Comparison of ENCODE assay signal across 9 cellular contexts in the genomic region with DNA sequence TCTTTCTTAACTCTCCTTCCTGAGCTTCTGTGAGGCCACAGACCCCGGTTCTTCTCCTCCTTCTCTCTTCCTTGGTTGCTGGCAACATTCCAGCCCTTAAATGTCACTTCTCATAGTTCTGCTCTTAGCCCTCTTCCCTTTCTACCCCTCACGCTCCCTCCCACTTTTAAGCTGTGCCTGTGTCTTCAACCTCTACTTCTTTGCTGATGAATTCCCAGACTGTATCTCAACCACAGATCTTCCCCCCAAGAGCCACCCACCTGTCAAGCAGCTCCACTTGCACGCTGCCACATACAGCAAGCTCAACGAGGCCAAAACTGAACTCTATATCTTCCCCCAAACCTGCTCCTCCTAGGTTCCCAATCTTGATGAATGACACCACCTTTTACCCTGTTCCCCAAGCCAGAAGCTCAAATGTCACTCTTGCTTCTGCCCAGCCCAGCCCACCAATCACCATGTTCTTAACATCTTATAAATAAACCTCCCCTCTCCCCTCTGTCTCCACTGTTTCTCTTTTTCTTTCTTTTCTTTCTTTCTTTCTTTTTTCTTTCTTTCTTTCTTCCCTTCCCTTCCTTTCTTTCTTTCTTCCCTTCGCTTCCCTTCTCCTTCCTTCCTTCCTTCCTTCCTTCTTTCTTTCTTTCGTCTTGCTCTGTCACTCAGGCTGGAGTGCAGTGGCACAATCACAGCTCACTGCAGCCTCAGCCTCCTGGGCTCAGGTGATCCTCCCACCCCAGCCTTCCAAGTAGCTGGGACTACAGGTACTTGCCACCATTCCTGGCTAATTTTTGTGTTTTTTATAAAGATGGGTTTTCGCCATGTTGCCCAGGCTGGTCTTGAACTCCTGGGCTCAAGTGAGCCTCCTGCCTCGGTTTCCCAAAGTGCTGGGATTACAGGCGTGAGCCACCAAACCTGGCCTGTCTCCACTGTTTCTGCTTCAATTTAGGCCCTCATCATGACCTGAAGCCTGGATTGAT. TPM values are rescaled to one million over a fixed set of nuclear protein-coding genes. Genes with fewer than 3 reads are reported as not detected.
A peak's percentile ranks its signal among the peaks of the same experiment; 100 is the strongest.
DNase-seq lines count a peak whose midpoint lies in the region; ATAC-seq, FAIRE-seq and TF ChIP-seq lines count a peak whose summit lies in the region.
"Had no signal": no experiment of that assay in that cellular context is flagged by ENCODE, and none has a peak within 500 bp of the region (broad histone marks: within the 10 kb centered on the region; RNA-seq: fewer than 3 reads in every experiment).

No MANE protein-coding gene starts in this region.

- H3K27ac Mint-ChIP-seq in chondrocyte (ENCODE audit: unreplicated experiment) = peak overlapping the region; percentile 88
- H3K27ac Mint-ChIP-seq in stimulated activated effector memory CD8-positive, alpha-beta T cell treated with anti-CD3 and anti-CD28 coated beads, Interleukin-12 subunit alpha, Interleukin-12 subunit beta, amount 100 ng/mL, for 72 hours = peak overlapping the region; percentile 58

- CTCF ChIA-PET in HEK293T (lab: Yijun Ruan, JAX) = interaction anchor here (1.0 kb wide), 1 partner anchor 25 kb away, joined by 3 read pairs; no protein-coding TSS in a partner anchor

- peak; percentile 82 for ATAC-seq in stimulated activated effector memory CD8-positive, alpha-beta T cell treated with anti-CD3 and anti-CD28 coated beads, Interleukin-12 subunit alpha, Interleukin-12 subunit beta, amount 100 ng/mL, for 72 hours
- no peak for ATAC-seq in SK-N-SH treated with all-trans-retinoic acid at 6 μM for 48 hours
- ATAC-seq: heart left ventricle had no signal

- no peaks in the 10 kb centered on the region for H3K27me3 Mint-ChIP-seq in chondrocyte (ENCODE audit: low read depth)

- no peak for FAIRE-seq in urothelium cell line (lab: Jason Lieb, UNC)

- POLR2A ChIA-PET in HEK293T (lab: Yijun Ruan, JAX) = interaction anchor here (0.9 to 1.7 kb wide), 4 partner anchors 13 to 20 kb away, joined by 3 to 5 read pairs (median 4); partner anchors contain the start of gene PTP4A2

- H3K36me3 Mint-ChIP-seq in chondrocyte (ENCODE audit: low read depth) = no peaks in the 10 kb centered on the region
- peaks cover 6% of the 10 kb centered on the region for H3K36me3 Mint-ChIP-seq in stimulated activated effector memory CD8-positive, alpha-beta T cell treated with anti-CD3 and anti-CD28 coated beads, Interleukin-12 subunit alpha, Interleukin-12 subunit beta, amount 100 ng/mL, for 72 hours

- H3K4me3 Mint-ChIP-seq in chondrocyte (ENCODE audit: unreplicated experiment) = no peak overlapping the region
- H3K4me3 Mint-ChIP-seq in stimulated activated effector memory CD8-positive, alpha-beta T cell treated with anti-CD3 and anti-CD28 coated beads, Interleukin-12 subunit alpha, Interleukin-12 subunit beta, amount 100 ng/mL, for 72 hours = peak overlapping the region; percentile 40

- peak; percentile 9 for DNase-seq in HEK293T (ENCODE audit: extremely low spot score)
- peak; percentile 90 for DNase-seq in SKM-1 (lab: John Stamatoyannopoulos, UW; ENCODE audit: unreplicated experiment)
- no peak for DNase-seq in chondrocyte (ENCODE audit: low spot score)
- peak in 1 of 2 donors; percentile 74 for DNase-seq in stimulated activated effector memory CD8-positive, alpha-beta T cell treated with anti-CD3 and anti-CD28 coated beads, Interleukin-12 subunit alpha, Interleukin-12 subunit beta, amount 100 ng/mL, for 72 hours (ENCODE audit: low spot score in 2 of 2)
- no peak for DNase-seq in dermis blood vessel endothelial cell
- no peak for DNase-seq in urothelium cell line (ENCODE audit: low spot score)
- DNase-seq: activated CD4-positive, CD25-positive, alpha-beta regulatory T cell treated with anti-CD3 and anti-CD28 coated beads, Interleukin-2, amount 50 U/mL, for 72 hours had no signal

- H3K9me3 Mint-ChIP-seq in chondrocyte (ENCODE audit: low read depth) = no peaks in the 10 kb centered on the region
- H3K9me3 Mint-ChIP-seq in stimulated activated effector memory CD8-positive, alpha-beta T cell treated with anti-CD3 and anti-CD28 coated beads, Interleukin-12 subunit alpha, Interleukin-12 subunit beta, amount 100 ng/mL, for 72 hours = no peaks in the 10 kb centered on the region

- no peak for TF ChIP-seq CTCF in chondrocyte (IDR thresholded peaks at IDR 0.05)

- H3K4me1 Mint-ChIP-seq in chondrocyte (ENCODE audit: low read depth) = peaks cover 30% of the 10 kb centered on the region
- H3K4me1 Mint-ChIP-seq in stimulated activated effector memory CD8-positive, alpha-beta T cell treated with anti-CD3 and anti-CD28 coated beads, Interleukin-12 subunit alpha, Interleukin-12 subunit beta, amount 100 ng/mL, for 72 hours = peaks cover 59% of the 10 kb centered on the region

TF ChIP-seq in HEK293T, 16 proteins besides CTCF, POLR2A, EP300 and RAD21:
- no peak for TF ChIP-seq FOXA1 (IDR thresholded peaks at IDR 0.05)
- TF ChIP-seq, protein P1, sequence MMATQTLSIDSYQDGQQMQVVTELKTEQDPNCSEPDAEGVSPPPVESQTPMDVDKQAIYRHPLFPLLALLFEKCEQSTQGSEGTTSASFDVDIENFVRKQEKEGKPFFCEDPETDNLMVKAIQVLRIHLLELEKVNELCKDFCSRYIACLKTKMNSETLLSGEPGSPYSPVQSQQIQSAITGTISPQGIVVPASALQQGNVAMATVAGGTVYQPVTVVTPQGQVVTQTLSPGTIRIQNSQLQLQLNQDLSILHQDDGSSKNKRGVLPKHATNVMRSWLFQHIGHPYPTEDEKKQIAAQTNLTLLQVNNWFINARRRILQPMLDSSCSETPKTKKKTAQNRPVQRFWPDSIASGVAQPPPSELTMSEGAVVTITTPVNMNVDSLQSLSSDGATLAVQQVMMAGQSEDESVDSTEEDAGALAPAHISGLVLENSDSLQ (IDR thresholded peaks at IDR 0.05) = no peak; the same call in 1 of the 2 replicates
- no peak for TF ChIP-seq SUZ12 (IDR thresholded peaks at IDR 0.05)
- no peak for TF ChIP-seq FOXM1 (IDR thresholded peaks at IDR 0.05; ENCODE audit: borderline replicate concordance)
- TF ChIP-seq ELF4 (IDR thresholded peaks at IDR 0.05) = no peak
- TF ChIP-seq HDGF (IDR thresholded peaks at IDR 0.05; ENCODE audit: borderline replicate concordance) = no peak
- TF ChIP-seq TARDBP (IDR thresholded peaks at IDR 0.05) = no peak
- TF ChIP-seq ZNF384 (IDR thresholded peaks at IDR 0.05) = no peak
- TF ChIP-seq LEF1 (IDR thresholded peaks at IDR 0.05; ENCODE audit: borderline replicate concordance) = no peak
- no peak for TF ChIP-seq BHLHE40 (IDR thresholded peaks at IDR 0.05; ENCODE audit: borderline replicate concordance)
- TF ChIP-seq CTBP1 (IDR thresholded peaks at IDR 0.05; ENCODE audit: borderline replicate concordance) = no peak
- TF ChIP-seq NFRKB (IDR thresholded peaks at IDR 0.05) = no peak
- TF ChIP-seq SP1 (IDR thresholded peaks at IDR 0.05) = no peak
- no peak for TF ChIP-seq L3MBTL2 (conservative IDR thresholded peaks at IDR 0.05)
- no peak for TF ChIP-seq FOXK2 (IDR thresholded peaks at IDR 0.05)

TF ChIP-seq in SK-N-SH treated with all-trans-retinoic acid at 6 μM for 48 hours, 23 proteins besides CTCF, POLR2A, EP300 and RAD21:
- TF ChIP-seq ZFP3 (CRISPR knock-in tag; IDR thresholded peaks at IDR 0.05) = no peak
- no peak for TF ChIP-seq ZFP30 (CRISPR knock-in tag; IDR thresholded peaks at IDR 0.05)
- TF ChIP-seq OSR1 (CRISPR knock-in tag; IDR thresholded peaks at IDR 0.05) = no peak
- TF ChIP-seq, protein P2, sequence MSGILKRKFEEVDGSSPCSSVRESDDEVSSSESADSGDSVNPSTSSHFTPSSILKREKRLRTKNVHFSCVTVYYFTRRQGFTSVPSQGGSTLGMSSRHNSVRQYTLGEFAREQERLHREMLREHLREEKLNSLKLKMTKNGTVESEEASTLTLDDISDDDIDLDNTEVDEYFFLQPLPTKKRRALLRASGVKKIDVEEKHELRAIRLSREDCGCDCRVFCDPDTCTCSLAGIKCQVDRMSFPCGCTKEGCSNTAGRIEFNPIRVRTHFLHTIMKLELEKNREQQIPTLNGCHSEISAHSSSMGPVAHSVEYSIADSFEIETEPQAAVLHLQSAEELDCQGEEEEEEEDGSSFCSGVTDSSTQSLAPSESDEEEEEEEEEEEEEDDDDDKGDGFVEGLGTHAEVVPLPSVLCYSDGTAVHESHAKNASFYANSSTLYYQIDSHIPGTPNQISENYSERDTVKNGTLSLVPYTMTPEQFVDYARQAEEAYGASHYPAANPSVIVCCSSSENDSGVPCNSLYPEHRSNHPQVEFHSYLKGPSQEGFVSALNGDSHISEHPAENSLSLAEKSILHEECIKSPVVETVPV (CRISPR knock-in tag; IDR thresholded peaks at IDR 0.05) = no peak
- no peak for TF ChIP-seq CREB5 (CRISPR knock-in tag; IDR thresholded peaks at IDR 0.05; ENCODE audit: low read depth)
- no peak for TF ChIP-seq ZNF565 (CRISPR knock-in tag; conservative IDR thresholded peaks at IDR 0.05; ENCODE audit: low read depth)
- TF ChIP-seq ESRRG (CRISPR knock-in tag; IDR thresholded peaks at IDR 0.05) = no peak
- no peak for TF ChIP-seq TCF4 (CRISPR knock-in tag; IDR thresholded peaks at IDR 0.05; ENCODE audit: borderline replicate concordance)
- TF ChIP-seq ZNF8 (CRISPR knock-in tag; IDR thresholded peaks at IDR 0.05) = no peak
- no peak for TF ChIP-seq RARB (CRISPR knock-in tag; IDR thresholded peaks at IDR 0.05)
- no peak for TF ChIP-seq ARNTL (CRISPR knock-in tag; IDR thresholded peaks at IDR 0.05; ENCODE audit: borderline replicate concordance, low read depth)
- TF ChIP-seq ZC3H10 (CRISPR knock-in tag; IDR thresholded peaks at IDR 0.05) = no peak
- TF ChIP-seq ZNF70 (CRISPR knock-in tag; IDR thresholded peaks at IDR 0.05) = no peak
TF ChIP-seq in SK-N-SH treated with all-trans-retinoic acid at 6 μM for 48 hours: peak in this region for 0.

RNA-seq across cellular contexts. Expression of gene PTP4A2, which starts 19.8 kb away (rescaled TPM):
- total RNA-seq in chondrocyte (155 to 204 TPM (median 197 TPM) in 3 replicates), dermis blood vessel endothelial cell (199 and 243 TPM in 2 replicates)

RNA-seq across cellular contexts. Expression of gene KHDRBS1, which starts 55.7 kb away (rescaled TPM):
- 90.5 to 136 TPM (median 95.1 TPM) in 3 replicates for total RNA-seq in chondrocyte
- 60.9 and 143 TPM in 2 replicates for total RNA-seq in dermis blood vessel endothelial cell

Comparison
In these comparisons a context has a peak if more than half of its experiments do, and no peak if none do; other contexts are left out.
1. DNase-seq: peak in HEK293T (single experiment) and SKM-1 (single experiment); none in chondrocyte (single experiment), dermis blood vessel endothelial cell (single experiment) and urothelium cell line (single experiment).